Comparison of ENCODE assay signal across 8 cellular contexts in genomic region chr16:9134739-9135138, GRCh38. TPM values are rescaled to one million over a fixed set of nuclear protein-coding genes. Genes with fewer than 3 reads are reported as not detected.
DNase-seq lines count a peak whose midpoint lies in the region; ATAC-seq, FAIRE-seq and TF ChIP-seq lines count a peak whose summit lies in the region.

No MANE protein-coding gene starts in this region.

- no peak overlapping the region for H2BK15ac ChIP-seq in H9 (ENCODE audit: low read depth, low read length)

- WGBS in H9 (ENCODE audit: extremely low coverage, insufficient read length, low lambda C conversion rate), result no CpG with 5 or more reads among the region's 5 CpGs
- WGBS in mammary epithelial cell (ENCODE audit: low coverage, missing lambda C conversion rate), result 36% methylated on average over 5 of the region's 5 CpGs
- 5% methylated on average over 5 of the region's 5 CpGs for WGBS in HepG2 (ENCODE audit: low lambda C conversion rate)

- H3K4ac ChIP-seq in H9 (ENCODE audit: low read depth, low read length), result no peak overlapping the region

- no peaks in the 10 kb centered on the region; the same call in 1 of the 2 replicates for H3K4me1 ChIP-seq in H9 (ENCODE audit: insufficient read depth, low read length)
- H3K4me1 ChIP-seq in mammary epithelial cell (ENCODE audit: insufficient read depth, low read length), result peaks cover 3% of the 10 kb centered on the region
- H3K4me1 ChIP-seq in HepG2 (ENCODE audit: insufficient read depth, low read length), result peaks cover 27% of the 10 kb centered on the region

- 0 out of 7 replicates have a peak, but pooled peaks cover 0 to 1% (median 0%) of the 10 kb centered on the region in 3 experiments for H3K36me3 Mint-ChIP-seq in H9 (ENCODE audit: insufficient read depth in 1 of 3, low read depth in 3 of 3)

- no peaks in the 10 kb centered on the region for H3K79me1 ChIP-seq in H9 (ENCODE audit: insufficient read depth, low read depth, low read length, poor library complexity, severe bottlenecking)

- H3K79me2 ChIP-seq in H9 (ENCODE audit: insufficient read depth, low read length) (no peaks in the 10 kb centered on the region), mammary epithelial cell (ENCODE audit: insufficient read depth, low read length) (no peaks in the 10 kb centered on the region), HepG2 (ENCODE audit: insufficient read depth, low read length) (no peaks in the 10 kb centered on the region)

- dilution Hi-C loops in mammary epithelial cell (cut with HindIII; ENCODE audit: low sequenced_read_pairs), result no loop called here

- H2AFZ ChIP-seq in H9 (ENCODE audit: low read length) (no peak overlapping the region), mammary epithelial cell (ENCODE audit: low read depth, low read length) (no peak overlapping the region), HepG2 (ENCODE audit: low read length) (no peak overlapping the region)

- no peaks in the 10 kb centered on the region for H3K23me2 ChIP-seq in H9 (ENCODE audit: insufficient read length, low read depth, low read length, poor library complexity, severe bottlenecking)

- no peak overlapping the region for H2AK5ac ChIP-seq in H9 (ENCODE audit: insufficient read length, low read length)

- H3K27ac Mint-ChIP-seq in H9, result 0 out of 7 replicates have a peak overlapping the region, but pooled peaks of 1 of the 3 experiments have one; percentile 70

- no peaks in the 10 kb centered on the region for H3K9me3 Mint-ChIP-seq in H9

- no peak for TF ChIP-seq POLR2A in HepG2 (IDR thresholded peaks at IDR 0.05; ENCODE audit: insufficient read depth in 1 of 2, low read depth in 2 of 2, low read length in 2 of 2)

- no peak overlapping the region for H2BK5ac ChIP-seq in H9 (ENCODE audit: insufficient read length, low read length)

- H2BK20ac ChIP-seq in H9 (ENCODE audit: low read depth, low read length, poor library complexity, severe bottlenecking), result no peak overlapping the region

- H3K4me3 ChIP-seq in mammary epithelial cell (replicated peaks in 1 of 3; ENCODE audit: insufficient read depth in 1 of 3, low read depth in 2 of 3, low read length in 3 of 3) (no peak overlapping the region), HepG2 (replicated peaks in 1 of 3; ENCODE audit: insufficient read depth in 1 of 3, low read depth in 2 of 3, low read length in 3 of 3) (no peak overlapping the region)

- TF ChIP-seq CTCF in H9 (conservative IDR thresholded peaks at IDR 0.05), result peak; percentile 84
- peak; percentile 42 to 70 for TF ChIP-seq CTCF in mammary epithelial cell (conservative IDR thresholded peaks at IDR 0.05 in 1 of 2, IDR thresholded peaks at IDR 0.05 in 1 of 2; ENCODE audit: extremely low read depth in 1 of 2, insufficient read depth in 1 of 2, low read depth in 1 of 2, low read length in 2 of 2)
- peak; percentile 98 for TF ChIP-seq CTCF in HepG2 (CRISPR knock-in tag; IDR thresholded peaks at IDR 0.05)

- no peak overlapping the region for H4K8ac ChIP-seq in H9 (replicated peaks; ENCODE audit: insufficient read length, low read depth, low read length)

- CTCF ChIA-PET in mammary epithelial cell (lab: Charles Lee; ENCODE audit: low non-redundant PET) (interaction anchor here (0.8 kb wide), 1 partner anchor 255 kb away, joined by 6 read pairs; no protein-coding TSS in a partner anchor), HepG2 (lab: Yijun Ruan, JAX; ENCODE audit: low intra/inter-chr PET ratio, low total read pairs) (interaction anchor here (1.4 to 2.0 kb wide), 4 partner anchors 126 to 567 kb away, joined by 4 to 9 read pairs (median 8); no protein-coding TSS in a partner anchor)

- DNase-seq in EL (peak; percentile 56), H9 (peak; percentile 79), NCI-H128 (lab: John Stamatoyannopoulos, UW; ENCODE audit: unreplicated experiment) (peak; percentile 3), UCSD-AML1 (lab: John Stamatoyannopoulos, UW; ENCODE audit: unreplicated experiment) (peak; percentile 69), mammary epithelial cell (no peak), HepG2 (ENCODE audit: low spot score) (peak; percentile 79), KG1 (lab: John Stamatoyannopoulos, UW) (no peak)
- peak; percentile 27 for DNase-seq in stimulated activated CD8-positive, alpha-beta memory T cell treated with anti-CD3 and anti-CD28 coated beads, Interleukin-15, amount 100 ng/mL, for 24 hours (ENCODE audit: low read depth)

- TF ChIP-seq RAD21 in HepG2 (CRISPR knock-in tag; IDR thresholded peaks at IDR 0.05), result peak; percentile 95

- H2BK120ac ChIP-seq in H9 (ENCODE audit: low read depth, low read length, poor library complexity, severe bottlenecking), result no peak overlapping the region

- H3K4me3 Mint-ChIP-seq in H9, result no peak overlapping the region

- no peak overlapping the region for H4K5ac ChIP-seq in H9 (ENCODE audit: insufficient read length, low read depth, low read length)

- H3K9ac ChIP-seq in H9 (ENCODE audit: extremely low read depth, insufficient read length, low read length), result no peak overlapping the region
- no peak overlapping the region for H3K9ac ChIP-seq in mammary epithelial cell (ENCODE audit: insufficient read depth, low read length)
- no peak overlapping the region for H3K9ac ChIP-seq in HepG2 (ENCODE audit: insufficient read depth, low read depth, low read length)

- H3K27me3 ChIP-seq in H9 (ENCODE audit: insufficient read depth, low read length) (no peaks in the 10 kb centered on the region), mammary epithelial cell (ENCODE audit: insufficient read depth, low read length) (no peaks in the 10 kb centered on the region), HepG2 (ENCODE audit: control insufficient read depth in 1 of 2, insufficient read depth in 2 of 2, low read length in 2 of 2) (peaks cover 6 to 11% of the 10 kb centered on the region in 2 experiments; a peak in 3 of 5 replicates)

- TF ChIP-seq EP300 in HepG2 (IDR thresholded peaks at IDR 0.05; ENCODE audit: low read depth in 2 of 2, low read length in 2 of 2), result no peak
- no peak for TF ChIP-seq EP300 in HepG2 (CRISPR knock-in tag; IDR thresholded peaks at IDR 0.05; ENCODE audit: borderline replicate concordance)

- H2BK12ac ChIP-seq in H9 (ENCODE audit: insufficient read length, low read depth, low read length), result no peak overlapping the region

- no peak overlapping the region for H3K27ac ChIP-seq in H9 (ENCODE audit: insufficient read length, low read depth, low read length)
- H3K27ac ChIP-seq in mammary epithelial cell (ENCODE audit: insufficient read depth, low read depth, low read length), result no peak overlapping the region
- no peak overlapping the region for H3K27ac ChIP-seq in HepG2 (ENCODE audit: extremely low read length, insufficient read depth, low read length)

- POLR2A ChIA-PET in HepG2 (lab: Yijun Ruan, JAX), result interaction anchor here (1.3 kb wide), 1 partner anchor 44 kb away, joined by 5 read pairs; the partner anchor contains the start of gene HAPSTR1

- intact Hi-C loops in mammary epithelial cell (cut with micrococcal nuclease) (loop anchor here (10.0 kb wide), 5 partner anchors 200 to 1370 kb away; partner anchors contain the start of genes ABAT, GRIN2A, PMM2 and TMEM186), HepG2 (cut with micrococcal nuclease; ENCODE audit: unreplicated experiment) (loop anchor here (2.0 to 10.0 kb wide), 5 partner anchors 126 to 560 kb away; no protein-coding TSS in a partner anchor)

- H4K20me1 ChIP-seq in H9 (ENCODE audit: control insufficient read depth, insufficient read depth, insufficient read length) (no peaks in the 10 kb centered on the region), mammary epithelial cell (ENCODE audit: insufficient read depth, low read length) (no peaks in the 10 kb centered on the region), HepG2 (ENCODE audit: insufficient read depth, low read length) (no peaks in the 10 kb centered on the region)

- H3K36me3 ChIP-seq in mammary epithelial cell (ENCODE audit: insufficient read depth, low read length) (no peaks in the 10 kb centered on the region), HepG2 (replicated peaks in 1 of 2; ENCODE audit: control insufficient read depth in 1 of 2, insufficient read depth in 2 of 2, low read length in 2 of 2) (no peaks in the 10 kb centered on the region)

- ATAC-seq in HepG2, result peak; percentile 88

- peaks cover 13% of the 10 kb centered on the region for H3K27me3 Mint-ChIP-seq in H9 (ENCODE audit: low read depth)

- no peak overlapping the region for H3K56ac ChIP-seq in H9 (ENCODE audit: insufficient read length, low read depth, low read length)

- peaks cover 11 to 12% of the 10 kb centered on the region in 2 experiments for H3K4me1 Mint-ChIP-seq in H9

- H3T11ph ChIP-seq in H9 (ENCODE audit: low read length), result no peak overlapping the region

- H3K14ac ChIP-seq in H9 (ENCODE audit: insufficient read depth, low read length), result no peak overlapping the region

- no peak overlapping the region for H4K91ac ChIP-seq in H9 (ENCODE audit: insufficient read length, low read depth, low read length)

- in situ Hi-C loops in mammary epithelial cell (cut with MboI; ENCODE audit: low sequenced_read_pairs in 2 of 2), result no loop called here
- in situ Hi-C loops in HepG2 (cut with HindIII; ENCODE audit: extremely low pct_ligation_motif_present, low pct_unique_long_range_greater_than_20kb), result no loop called here

- no peak overlapping the region for H3K18ac ChIP-seq in H9 (ENCODE audit: insufficient read length, low read depth, low read length)

- H3K4me2 ChIP-seq in H9 (ENCODE audit: insufficient read depth, insufficient read length, low read length) (no peak overlapping the region), mammary epithelial cell (ENCODE audit: insufficient read depth, low read depth, low read length) (no peak overlapping the region), HepG2 (ENCODE audit: low read depth, low read length) (no peak overlapping the region)

- no peak overlapping the region for H3K23ac ChIP-seq in H9 (ENCODE audit: insufficient read length, low read depth, low read length)

- BruUV-seq in mammary epithelial cell (replicated peaks; lab: Mats Ljungman, UMichigan), result no TSS peak
- no TSS peak for BruUV-seq in HepG2 (replicated peaks; lab: Mats Ljungman, UMichigan)

- no peaks in the 10 kb centered on the region for H3K9me3 ChIP-seq in H9 (ENCODE audit: control insufficient read depth, low read depth, low read length)
- no peaks in the 10 kb centered on the region for H3K9me3 ChIP-seq in mammary epithelial cell (replicated peaks; ENCODE audit: insufficient read depth, low read length)
- no peaks in the 10 kb centered on the region for H3K9me3 ChIP-seq in HepG2 (ENCODE audit: low read length)

- peak; percentile 70 for FAIRE-seq in HepG2 (lab: Jason Lieb, UNC)

RNA-seq across cellular contexts. Expression of gene HAPSTR1, which starts 43.3 kb away (rescaled TPM):
- total RNA-seq in H9 (2021), result 80.1 and 85.2 TPM in 2 replicates
- 100 to 1,000 TPM in 1 of 2 donors, 10 to 100 TPM in 1; 92.6 to 124 TPM for total RNA-seq in mammary epithelial cell
- 21.6 TPM for polyA plus RNA-seq in mammary epithelial cell
- polyA minus RNA-seq in mammary epithelial cell, result 84.4 TPM
- 83.2 and 98.4 TPM in 2 replicates for total RNA-seq in HepG2 (2016; rRNA removed; fragmentation: Illumina TruSeq; extraction: Trizol)
- 7.8 and 8.2 TPM in 2 replicates for total RNA-seq in HepG2 (2016; cell fraction: cytosol; rRNA removed; fragmentation: Illumina TruSeq; extraction: Trizol; ENCODE audit: low read depth)
- total RNA-seq in HepG2 (2016; cell fraction: insoluble cytoplasmic fraction; rRNA removed; fragmentation: Illumina TruSeq; extraction: Trizol), result 84.4 and 87.6 TPM in 2 replicates
- total RNA-seq in HepG2 (2016; cell fraction: membrane; rRNA removed; fragmentation: Illumina TruSeq; extraction: Trizol), result 37.9 and 42.3 TPM in 2 replicates
- 61.0 and 71.2 TPM in 2 replicates for total RNA-seq in HepG2 (2016; cell fraction: nucleus; rRNA removed; fragmentation: Illumina TruSeq; extraction: Trizol)
- polyA plus RNA-seq in HepG2 (2011; rRNA removed), result 23.6 and 25.2 TPM in 2 replicates
- polyA plus RNA-seq in HepG2 (2011; cell fraction: cytosol; rRNA removed), result 10.9 and 17.5 TPM in 2 replicates
- polyA plus RNA-seq in HepG2 (2011; cell fraction: nucleus; rRNA removed), result 18.7 and 24.1 TPM in 2 replicates
- 23.7 and 25.0 TPM in 2 replicates for polyA plus RNA-seq in HepG2 (2012)
- 2.8 and 3.6 TPM in 2 replicates for polyA plus RNA-seq in HepG2 (2016; cell fraction: cytosol; fragmentation: Illumina TruSeq; extraction: Trizol; ENCODE audit: low read depth)
- polyA plus RNA-seq in HepG2 (2016; cell fraction: insoluble cytoplasmic fraction; fragmentation: Illumina TruSeq; extraction: Trizol; ENCODE audit: low read depth), result 37.1 and 37.6 TPM in 2 replicates
- 13.0 and 13.5 TPM in 2 replicates for polyA plus RNA-seq in HepG2 (2016; cell fraction: membrane; fragmentation: Illumina TruSeq; extraction: Trizol; ENCODE audit: low read depth)
- 44.6 and 47.8 TPM in 2 replicates for polyA plus RNA-seq in HepG2 (2016; cell fraction: nucleus; fragmentation: Illumina TruSeq; extraction: Trizol; ENCODE audit: insufficient read depth, low read depth)
- 32.6 and 37.5 TPM in 2 replicates for polyA minus RNA-seq in HepG2 (2011; rRNA and poly(A)+ RNA removed; ENCODE audit: low replicate concordance)
- 34.0 and 41.8 TPM in 2 replicates for polyA minus RNA-seq in HepG2 (2011; cell fraction: cytosol; rRNA and poly(A)+ RNA removed)
- polyA minus RNA-seq in HepG2 (2011; cell fraction: nucleus; rRNA and poly(A)+ RNA removed), result 81.2 and 89.8 TPM in 2 replicates

Comparison
In these comparisons a context has a peak if more than half of its experiments do, and no peak if none do; other contexts are left out.
1. DNase-seq: peak in EL (single experiment), H9 (single experiment), NCI-H128 (single experiment), UCSD-AML1 (single experiment), HepG2 (single experiment) and stimulated activated CD8-positive, alpha-beta memory T cell treated with anti-CD3 and anti-CD28 coated beads, Interleukin-15, amount 100 ng/mL, for 24 hours (single experiment); none in mammary epithelial cell (single experiment) and KG1 (single experiment).
2. Peak in every context shown above with its lines, with median percentiles within 50 percentile points of each other: CTCF ChIP-seq.